16 cellular contexts compared by ENCODE assay signal in the genomic region with DNA sequence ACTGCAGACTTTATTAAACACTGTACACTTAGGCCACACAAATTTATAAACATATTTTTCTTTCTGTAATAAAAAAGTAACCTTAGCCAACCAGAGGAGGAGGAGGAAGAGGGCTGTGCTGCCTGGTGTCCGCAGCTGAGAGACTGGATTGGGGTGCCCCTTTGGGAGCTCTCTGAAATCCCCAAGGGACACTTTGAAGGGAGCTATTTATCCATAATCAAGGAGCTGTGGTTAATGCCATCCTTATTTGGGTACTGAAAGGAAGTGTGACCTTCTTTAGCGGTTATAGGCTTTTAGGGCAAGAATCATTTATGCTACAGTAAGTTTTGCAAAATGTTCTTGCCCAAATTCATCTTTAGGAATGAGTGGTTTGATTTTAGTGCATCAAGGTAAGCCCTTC.
DNase-seq lines count a peak whose midpoint lies in the region; ATAC-seq and TF ChIP-seq lines count a peak whose summit lies in the region.
"Had no signal": no experiment of that assay in that cellular context is flagged by ENCODE, and none has a peak within 500 bp of the region (broad histone marks: within the 10 kb centered on the region; RNA-seq: fewer than 3 reads in every experiment).

No MANE protein-coding gene starts in this region.

- H3K27ac ChIP-seq in upper lobe of left lung = no peak overlapping the region
- H3K27ac ChIP-seq: SJSA1, uterus had no signal

- ATAC-seq in GM18907 (IDR thresholded peaks at IDR 0.05; ENCODE audit: unreplicated experiment) (peak; percentile 43), upper lobe of left lung (ENCODE audit: low FRiP score in 2 of 2) (no peak), GM19455 (IDR thresholded peaks at IDR 0.05; ENCODE audit: unreplicated experiment) (no peak)
- ATAC-seq: left ventricle myocardium superior had no signal

- peaks cover 6% of the 10 kb centered on the region for H3K27me3 Mint-ChIP-seq in brain

- H3K9me3 ChIP-seq in neuron (ENCODE audit: low read length) (no peaks in the 10 kb centered on the region), upper lobe of left lung (no peaks in the 10 kb centered on the region)
- H3K9me3 ChIP-seq: SJSA1, uterus had no signal

- peak overlapping the region; percentile 44 to 96 (median 81) for H3K27ac Mint-ChIP-seq in brain

- H3K4me1 Mint-ChIP-seq in brain = peaks cover 38% of the 10 kb centered on the region

- H3K4me1 ChIP-seq in neuron (ENCODE audit: insufficient read depth, low read length) (peaks cover 26% of the 10 kb centered on the region), upper lobe of left lung (peaks cover 1 to 10% (median 4%) of the 10 kb centered on the region in 4 donors)
- H3K4me1 ChIP-seq: uterus had no signal

- TF ChIP-seq EP300 in upper lobe of left lung (IDR thresholded peaks at IDR 0.05) = no peak

- no peak for TF ChIP-seq POLR2A in upper lobe of left lung (IDR thresholded peaks at IDR 0.05)

- no peak overlapping the region for H3K4me3 ChIP-seq in neuron (ENCODE audit: low read length)
- no peak overlapping the region for H3K4me3 ChIP-seq in upper lobe of left lung
- H3K4me3 ChIP-seq: SJSA1, uterus had no signal

- no peaks in the 10 kb centered on the region for H3K27me3 ChIP-seq in neuron (ENCODE audit: insufficient read depth, low read length)
- H3K27me3 ChIP-seq in upper lobe of left lung = no peaks in the 10 kb centered on the region
- H3K27me3 ChIP-seq: SJSA1, uterus had no signal

- no peaks in the 10 kb centered on the region for H3K36me3 Mint-ChIP-seq in brain

- TF ChIP-seq CTCF in brain (conservative IDR thresholded peaks at IDR 0.05) = no peak
- no peak for TF ChIP-seq CTCF in upper lobe of left lung (IDR thresholded peaks at IDR 0.05)

- H3K36me3 ChIP-seq in neuron (ENCODE audit: insufficient read depth, low read length) = no peaks in the 10 kb centered on the region
- no peaks in the 10 kb centered on the region for H3K36me3 ChIP-seq in upper lobe of left lung
- H3K36me3 ChIP-seq: SJSA1, uterus had no signal

- peak overlapping the region; percentile 47 for H2AFZ ChIP-seq in neuron (ENCODE audit: low read depth, low read length)

- H3K4me3 Mint-ChIP-seq in brain = peak overlapping the region in 1 of 5 experiments; percentile 1

- WGBS in upper lobe of left lung, 2 donors = 72 to 74% methylated on average over 2 of the region's 2 CpGs

- H3K9me3 Mint-ChIP-seq in brain = peaks cover 5 to 11% (median 7%) of the 10 kb centered on the region in 5 experiments

- DNase-seq in MV-4-11 (lab: John Stamatoyannopoulos, UW) (peak; percentile 35), GOT3 (lab: John Stamatoyannopoulos, UW) (no peak), upper lobe of left lung (no peak)
- DNase-seq: activated CD4-positive, alpha-beta T cell treated with anti-CD3 and anti-CD28 coated beads for 4 hours; activated effector memory CD4-positive, alpha-beta T cell treated with Interleukin-2 at 50 U/mL for 16 hours; AML-193; Karpas-422; left ventricle myocardium superior; OCI-M1; stimulated activated CD4-positive, alpha-beta T cell treated with anti-CD3 and anti-CD28 coated beads, Interleukin-2, amount 100 ng/mL, for 48 hours; uterus had no signal
